7 cellular contexts compared by ENCODE assay signal in genomic region chr2:171522057-171522803, GRCh38. TPM values are rescaled to one million over a fixed set of nuclear protein-coding genes. Genes with fewer than 3 reads are reported as not detected.
DNase-seq lines count a peak whose midpoint lies in the region; ATAC-seq and TF ChIP-seq lines count a peak whose summit lies in the region.

A gene with protein sequence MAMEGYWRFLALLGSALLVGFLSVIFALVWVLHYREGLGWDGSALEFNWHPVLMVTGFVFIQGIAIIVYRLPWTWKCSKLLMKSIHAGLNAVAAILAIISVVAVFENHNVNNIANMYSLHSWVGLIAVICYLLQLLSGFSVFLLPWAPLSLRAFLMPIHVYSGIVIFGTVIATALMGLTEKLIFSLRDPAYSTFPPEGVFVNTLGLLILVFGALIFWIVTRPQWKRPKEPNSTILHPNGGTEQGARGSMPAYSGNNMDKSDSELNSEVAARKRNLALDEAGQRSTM (plus strand): TSS chr2:171522474. CDS start chr2:171522546, 72 bp downstream.

- peaks cover 5% of the 10 kb centered on the region for H4K20me1 ChIP-seq in Loucy (ENCODE audit: insufficient read depth, low read length, poor library complexity, severe bottlenecking)
- H4K20me1 ChIP-seq in neural cell (ENCODE audit: insufficient read depth), result no peaks in the 10 kb centered on the region

- no peaks in the 10 kb centered on the region for H3K27me3 ChIP-seq in Loucy (ENCODE audit: insufficient read depth, low read length, poor library complexity, severe bottlenecking)
- no peaks in the 10 kb centered on the region for H3K27me3 ChIP-seq in gastroesophageal sphincter
- peaks cover 38% of the 10 kb centered on the region for H3K27me3 ChIP-seq in neural cell (ENCODE audit: insufficient read depth, low read depth, low read length)

- no peaks in the 10 kb centered on the region for H3K36me3 Mint-ChIP-seq in activated T-helper 2 cell treated with anti-CD3 and anti-CD28 coated beads, Interferon-gamma antibody, Interleukin-2, Interleukin-4, amounts not matched to agents 10 μg/mL and 5 μg/mL and 100 μg/mL, durations not matched to agents 14 hours and 24 hours and 36 hours (ENCODE audit: low read depth)

- no peaks in the 10 kb centered on the region for H3K9me2 ChIP-seq in Loucy (replicated peaks; ENCODE audit: low read depth, low read length)
- no peaks in the 10 kb centered on the region for H3K9me2 ChIP-seq in neural cell (ENCODE audit: insufficient read depth, low read length)

- H3K4me1 ChIP-seq in Loucy (ENCODE audit: insufficient read depth, low read length, poor library complexity, severe bottlenecking) (peaks cover 42% of the 10 kb centered on the region), gastroesophageal sphincter (peaks cover 0 to 43% (median 12%) of the 10 kb centered on the region in 3 donors)

- H3K9me3 ChIP-seq in Loucy (ENCODE audit: insufficient read depth, low read depth, low read length) (no peaks in the 10 kb centered on the region), gastroesophageal sphincter (no peaks in the 10 kb centered on the region), neural cell (ENCODE audit: low read length) (no peaks in the 10 kb centered on the region)

- TF ChIP-seq RAD21 in neural cell (conservative IDR thresholded peaks at IDR 0.05), result no peak

- peak within 1 kb of the TSS; percentile 84 for H3K4me2 ChIP-seq in Loucy (ENCODE audit: low read depth, low read length, poor library complexity, severe bottlenecking)
- peak within 1 kb of the TSS; percentile 79 for H3K4me2 ChIP-seq in neural cell (ENCODE audit: low read length)

- H3K4me3 ChIP-seq in Loucy (ENCODE audit: low read length, poor library complexity, severe bottlenecking), result peak within 1 kb of the TSS; percentile 83
- H3K4me3 ChIP-seq in gastroesophageal sphincter, result peak within 1 kb of the TSS; percentile 64 to 98
- peak within 1 kb of the TSS; percentile 78 for H3K4me3 ChIP-seq in neural cell (ENCODE audit: low read length)

- H3K9me3 Mint-ChIP-seq in activated T-helper 2 cell treated with anti-CD3 and anti-CD28 coated beads, Interferon-gamma antibody, Interleukin-2, Interleukin-4, amounts not matched to agents 10 μg/mL and 5 μg/mL and 100 μg/mL, durations not matched to agents 14 hours and 24 hours and 36 hours, result no peaks in the 10 kb centered on the region

- TF ChIP-seq EP300 in gastroesophageal sphincter (IDR thresholded peaks at IDR 0.05) (no peak), neural cell (conservative IDR thresholded peaks at IDR 0.05; ENCODE audit: poor library complexity, severe bottlenecking) (no peak)

- DNase-seq in GM10266 (ENCODE audit: extremely low spot score), result peak; percentile 92
- peak; percentile 9 for DNase-seq in activated T-helper 2 cell treated with anti-CD3 and anti-CD28 coated beads, Interferon-gamma antibody, Interleukin-2, Interleukin-4, amounts not matched to agents 10 μg/mL and 5 μg/mL and 100 μg/mL, durations not matched to agents 14 hours and 24 hours and 36 hours (ENCODE audit: low spot score)
- DNase-seq in NK-92 treated with Interleukin-12 subunit alpha and Interleukin-12 subunit beta, amount 100 ng/mL, for 24 hours (lab: John Stamatoyannopoulos, UW), result no peak

- H3K9ac ChIP-seq in Loucy (ENCODE audit: low read depth, low read length, poor library complexity, severe bottlenecking), result peak within 1 kb of the TSS; percentile 87
- H3K9ac ChIP-seq in neural cell (ENCODE audit: low read length), result peak within 1 kb of the TSS; percentile 18

- intact Hi-C loops in activated T-helper 2 cell treated with anti-CD3 and anti-CD28 coated beads, Interferon-gamma antibody, Interleukin-2, Interleukin-4, amounts not matched to agents 10 μg/mL and 5 μg/mL and 100 μg/mL, durations not matched to agents 14 hours and 24 hours and 36 hours (cut with micrococcal nuclease), result no loop called here

- no peaks in the 10 kb centered on the region for H3F3A ChIP-seq in Loucy (ENCODE audit: low read depth)
- no peaks in the 10 kb centered on the region for H3F3A ChIP-seq in neural cell (ENCODE audit: insufficient read depth, low read length, poor library complexity, severe bottlenecking)

- H3K4me3 Mint-ChIP-seq in activated T-helper 2 cell treated with anti-CD3 and anti-CD28 coated beads, Interferon-gamma antibody, Interleukin-2, Interleukin-4, amounts not matched to agents 10 μg/mL and 5 μg/mL and 100 μg/mL, durations not matched to agents 14 hours and 24 hours and 36 hours (ENCODE audit: low read depth), result peak within 1 kb of the TSS; percentile 80

- H3K79me2 ChIP-seq in Loucy (ENCODE audit: insufficient read depth, low read length), result peaks cover 44% of the 10 kb centered on the region
- no peaks in the 10 kb centered on the region for H3K79me2 ChIP-seq in neural cell (replicated peaks; ENCODE audit: insufficient read depth, low read length)

- peak within 1 kb of the TSS; percentile 93 for H2AFZ ChIP-seq in Loucy (ENCODE audit: low read length)
- no peak within 1 kb of the TSS for H2AFZ ChIP-seq in neural cell (ENCODE audit: low read depth, low read length)

- peak; percentile 50 for ATAC-seq in GM21786 (IDR thresholded peaks at IDR 0.05; ENCODE audit: unreplicated experiment)
- ATAC-seq in gastroesophageal sphincter, result peak; percentile 91

- peak; percentile 20 for TF ChIP-seq CTCF in GM10266 (IDR thresholded peaks at IDR 0.05; ENCODE audit: control insufficient read depth, insufficient read depth, low read depth, missing control alignments)
- peak; percentile 53 for TF ChIP-seq CTCF in Loucy (conservative IDR thresholded peaks at IDR 0.05; ENCODE audit: low read length)
- TF ChIP-seq CTCF in gastroesophageal sphincter (IDR thresholded peaks at IDR 0.05), result no peak
- no peak for TF ChIP-seq CTCF in neural cell (IDR thresholded peaks at IDR 0.05; ENCODE audit: poor library complexity, severe bottlenecking)

- WGBS in gastroesophageal sphincter (ENCODE audit: low coverage in 1 of 2), 2 donors, result 7% methylated on average over 2 of the region's 46 CpGs; no CpG with 5 or more reads in 1 of the 2 donors

- H3K27ac ChIP-seq in gastroesophageal sphincter (peak within 1 kb of the TSS; percentile 81 to 98 (median 95)), neural cell (ENCODE audit: low read length) (no peak within 1 kb of the TSS)

- peak within 1 kb of the TSS; percentile 60 for H3K27ac Mint-ChIP-seq in activated T-helper 2 cell treated with anti-CD3 and anti-CD28 coated beads, Interferon-gamma antibody, Interleukin-2, Interleukin-4, amounts not matched to agents 10 μg/mL and 5 μg/mL and 100 μg/mL, durations not matched to agents 14 hours and 24 hours and 36 hours

- H3K4me1 Mint-ChIP-seq in activated T-helper 2 cell treated with anti-CD3 and anti-CD28 coated beads, Interferon-gamma antibody, Interleukin-2, Interleukin-4, amounts not matched to agents 10 μg/mL and 5 μg/mL and 100 μg/mL, durations not matched to agents 14 hours and 24 hours and 36 hours (ENCODE audit: low read depth), result peaks cover 9% of the 10 kb centered on the region

- TF ChIP-seq POLR2A in gastroesophageal sphincter (IDR thresholded peaks at IDR 0.05), result peak; percentile 85 to 86

- H3K36me3 ChIP-seq in Loucy (ENCODE audit: insufficient read depth, low read length) (no peaks in the 10 kb centered on the region), gastroesophageal sphincter (no peaks in the 10 kb centered on the region), neural cell (ENCODE audit: insufficient read depth, low read length) (no peaks in the 10 kb centered on the region)

- H3K27me3 Mint-ChIP-seq in activated T-helper 2 cell treated with anti-CD3 and anti-CD28 coated beads, Interferon-gamma antibody, Interleukin-2, Interleukin-4, amounts not matched to agents 10 μg/mL and 5 μg/mL and 100 μg/mL, durations not matched to agents 14 hours and 24 hours and 36 hours (ENCODE audit: low read depth), result peaks cover 58% of the 10 kb centered on the region

TF ChIP-seq in neural cell, 6 proteins besides CTCF, POLR2A, EP300 and RAD21:
- TF ChIP-seq SMC3 (conservative IDR thresholded peaks at IDR 0.05; ENCODE audit: poor library complexity), result no peak

RNA-seq across cellular contexts. Expression of the gene that starts here (rescaled TPM):
- 5.7 and 8.0 TPM in 2 replicates for total RNA-seq in activated T-helper 2 cell treated with anti-CD3 and anti-CD28 coated beads, Interferon-gamma antibody, Interleukin-2, Interleukin-4, amounts not matched to agents 10 μg/mL and 5 μg/mL and 100 μg/mL, durations not matched to agents 14 hours and 24 hours and 36 hours
- 100 to 1,000 TPM; 168 to 365 (median 242) TPM for total RNA-seq in gastroesophageal sphincter
- polyA plus RNA-seq in neural cell, result 0.10 TPM in 1 of 2 replicates, not detected in the other
- polyA minus RNA-seq in neural cell, result not detected in 2 replicates

Comparison
In these comparisons a context has a peak if more than half of its experiments do, and no peak if none do; other contexts are left out.
1. RNA of the gene that starts here (total RNA-seq): 168 to 365 TPM in gastroesophageal sphincter; 5.7 to 8.0 TPM in activated T-helper 2 cell treated with anti-CD3 and anti-CD28 coated beads, Interferon-gamma antibody, Interleukin-2, Interleukin-4, amounts not matched to agents 10 μg/mL and 5 μg/mL and 100 μg/mL, durations not matched to agents 14 hours and 24 hours and 36 hours; every median in the first group is over 10 times any median in the second.
2. CTCF ChIP-seq: peak in GM10266 (single experiment) and Loucy (single experiment); none in gastroesophageal sphincter (0 of 4) and neural cell (single experiment).
3. Peak in every context shown above with its lines, with median percentiles within 50 percentile points of each other: H3K4me3 ChIP-seq.